ENCODE assay signal across 16 cellular contexts in genomic region chr16:67436640-67437193, GRCh38. TPM values are rescaled to one million over a fixed set of nuclear protein-coding genes. Genes with fewer than 3 reads are reported as not detected.
A peak's percentile ranks its signal among the peaks of the same experiment; 100 is the strongest.
DNase-seq lines count a peak whose midpoint lies in the region; ATAC-seq and TF ChIP-seq lines count a peak whose summit lies in the region.
"Had no signal": no experiment of that assay in that cellular context is flagged by ENCODE, and none has a peak within 500 bp of the region (broad histone marks: within the 10 kb centered on the region; RNA-seq: fewer than 3 reads in every experiment).

No MANE protein-coding gene starts in this region.

- no peak for ATAC-seq in activated naive CD8-positive, alpha-beta T cell treated with anti-CD3 and anti-CD28 coated beads, Interleukin-2, amount 50 U/mL, for 24 hours
- ATAC-seq: Panc1 had no signal

- peak overlapping the region in 1 of 4 donors; percentile 3 for H3K27ac ChIP-seq in transverse colon
- H3K27ac ChIP-seq: 22Rv1 had no signal

- peaks cover 6% of the 10 kb centered on the region for H3K4me1 Mint-ChIP-seq in activated naive CD8-positive, alpha-beta T cell (ENCODE audit: low read depth)
- peaks cover 8% of the 10 kb centered on the region for H3K4me1 Mint-ChIP-seq in activated naive CD8-positive, alpha-beta T cell treated with anti-CD3 and anti-CD28 coated beads, Interleukin-2, amount 50 U/mL, for 24 hours
- peaks cover 17% of the 10 kb centered on the region for H3K4me1 Mint-ChIP-seq in endothelial cell (ENCODE audit: unreplicated experiment)
- H3K4me1 Mint-ChIP-seq in activated CD4-positive, alpha-beta T cell treated with anti-CD3 and anti-CD28 coated beads, Interleukin-2, amount 10 ng/mL, durations not matched to agents 24 days and 14 days = peaks cover 5% of the 10 kb centered on the region

- no peaks in the 10 kb centered on the region for H3K9me3 ChIP-seq in transverse colon

- H3K27me3 ChIP-seq in transverse colon = no peaks in the 10 kb centered on the region

- no peak overlapping the region for H3K4me3 ChIP-seq in transverse colon

- no peak overlapping the region for H3K4me3 Mint-ChIP-seq in activated naive CD8-positive, alpha-beta T cell
- no peak overlapping the region for H3K4me3 Mint-ChIP-seq in activated naive CD8-positive, alpha-beta T cell treated with anti-CD3 and anti-CD28 coated beads, Interleukin-2, amount 50 U/mL, for 24 hours
- peak overlapping the region; percentile 32 for H3K4me3 Mint-ChIP-seq in endothelial cell (ENCODE audit: unreplicated experiment)
- no peak overlapping the region for H3K4me3 Mint-ChIP-seq in activated CD4-positive, alpha-beta T cell treated with anti-CD3 and anti-CD28 coated beads, Interleukin-2, amount 10 ng/mL, durations not matched to agents 24 days and 14 days
- H3K4me3 Mint-ChIP-seq: CD14-positive monocyte had no signal

- peaks cover 0 to 22% (median 2%) of the 10 kb centered on the region in 4 donors for H3K36me3 ChIP-seq in transverse colon

- DNase-seq in activated naive CD8-positive, alpha-beta T cell treated with anti-CD3 and anti-CD28 coated beads, Interleukin-2, amount 50 U/mL, for 24 hours = no peak
- no peak for DNase-seq in endothelial cell (ENCODE audit: low spot score)
- DNase-seq in transverse colon = no peak
- no peak for DNase-seq in cerebellar cortex (ENCODE audit: low spot score)
- no peak for DNase-seq in activated CD4-positive, alpha-beta T cell treated with anti-CD3 and anti-CD28 coated beads, Interleukin-2, amount 10 ng/mL, durations not matched to agents 24 days and 14 days
- DNase-seq: AML-193, DMS79 treated with DMSO at 0.1 percent for 48 hours, KBM-7, MV-4-11, NCI-H1694 treated with DMSO at 0.1 percent for 48 hours had no signal

- peaks cover 3% of the 10 kb centered on the region for H3K27me3 Mint-ChIP-seq in activated naive CD8-positive, alpha-beta T cell
- H3K27me3 Mint-ChIP-seq in activated naive CD8-positive, alpha-beta T cell treated with anti-CD3 and anti-CD28 coated beads, Interleukin-2, amount 50 U/mL, for 24 hours = peaks cover 7% of the 10 kb centered on the region
- peaks cover 25% of the 10 kb centered on the region for H3K27me3 Mint-ChIP-seq in endothelial cell (ENCODE audit: unreplicated experiment)
- peaks cover 13% of the 10 kb centered on the region for H3K27me3 Mint-ChIP-seq in activated CD4-positive, alpha-beta T cell treated with anti-CD3 and anti-CD28 coated beads, Interleukin-2, amount 10 ng/mL, durations not matched to agents 24 days and 14 days

- peaks cover 3% of the 10 kb centered on the region for H3K36me3 Mint-ChIP-seq in activated naive CD8-positive, alpha-beta T cell
- peaks cover 6% of the 10 kb centered on the region for H3K36me3 Mint-ChIP-seq in activated naive CD8-positive, alpha-beta T cell treated with anti-CD3 and anti-CD28 coated beads, Interleukin-2, amount 50 U/mL, for 24 hours (ENCODE audit: low read depth)
- H3K36me3 Mint-ChIP-seq in endothelial cell (ENCODE audit: low read depth, unreplicated experiment) = peaks cover 23% of the 10 kb centered on the region
- peaks cover 7% of the 10 kb centered on the region for H3K36me3 Mint-ChIP-seq in activated CD4-positive, alpha-beta T cell treated with anti-CD3 and anti-CD28 coated beads, Interleukin-2, amount 10 ng/mL, durations not matched to agents 24 days and 14 days (ENCODE audit: low read depth)

- 95% methylated on average over 23 of the region's 23 CpGs; no CpG with 5 or more reads in 1 of the 2 donors for WGBS in transverse colon (ENCODE audit: low coverage in 1 of 2), 2 donors

- peak overlapping the region; percentile 1 for H3K27ac Mint-ChIP-seq in activated naive CD8-positive, alpha-beta T cell
- no peak overlapping the region for H3K27ac Mint-ChIP-seq in activated naive CD8-positive, alpha-beta T cell treated with anti-CD3 and anti-CD28 coated beads, Interleukin-2, amount 50 U/mL, for 24 hours
- no peak overlapping the region for H3K27ac Mint-ChIP-seq in endothelial cell (ENCODE audit: unreplicated experiment)
- H3K27ac Mint-ChIP-seq in activated CD4-positive, alpha-beta T cell treated with anti-CD3 and anti-CD28 coated beads, Interleukin-2, amount 10 ng/mL, durations not matched to agents 24 days and 14 days = no peak overlapping the region

- peak; percentile 19 for TF ChIP-seq POLR2A in transverse colon (IDR thresholded peaks at IDR 0.05)

- H3K4me1 ChIP-seq in transverse colon = peaks cover 14 to 26% (median 19%) of the 10 kb centered on the region in 4 donors

- TF ChIP-seq EP300 in transverse colon (IDR thresholded peaks at IDR 0.05; ENCODE audit: low read depth) = no peak

- in situ Hi-C loops in transverse colon (cut with MboI; ENCODE audit: low pct_ligation_motif_present in 1 of 4, low pct_unique_long_range_greater_than_20kb in 1 of 4, low sequenced_read_pairs in 3 of 4) = no loop called here

- H3K9me3 Mint-ChIP-seq in activated naive CD8-positive, alpha-beta T cell (ENCODE audit: low read depth) = no peaks in the 10 kb centered on the region
- H3K9me3 Mint-ChIP-seq in activated naive CD8-positive, alpha-beta T cell treated with anti-CD3 and anti-CD28 coated beads, Interleukin-2, amount 50 U/mL, for 24 hours = no peaks in the 10 kb centered on the region
- H3K9me3 Mint-ChIP-seq in endothelial cell (ENCODE audit: unreplicated experiment) = no peaks in the 10 kb centered on the region
- H3K9me3 Mint-ChIP-seq in activated CD4-positive, alpha-beta T cell treated with anti-CD3 and anti-CD28 coated beads, Interleukin-2, amount 10 ng/mL, durations not matched to agents 24 days and 14 days = no peaks in the 10 kb centered on the region

- intact Hi-C loops in transverse colon (cut with DNase I; ENCODE audit: low total_unique reads) = no loop called here
- intact Hi-C loops in activated CD4-positive, alpha-beta T cell treated with anti-CD3 and anti-CD28 coated beads, Interleukin-2, amount 10 ng/mL, durations not matched to agents 24 days and 14 days (cut with micrococcal nuclease) = no loop called here

- TF ChIP-seq CTCF in endothelial cell (IDR thresholded peaks at IDR 0.05; ENCODE audit: unreplicated experiment) (no peak), transverse colon (IDR thresholded peaks at IDR 0.05) (no peak)

RNA-seq across cellular contexts. Expression of gene HSD11B2, which starts 5.8 kb away (rescaled TPM):
- total RNA-seq in endothelial cell (ENCODE audit: unreplicated experiment) = 3.3 TPM
- total RNA-seq in transverse colon = 1,000 to 10,000 TPM in 1 of 4 donors, 100 to 1,000 TPM in 3; 667 to 1,081 (median 790) TPM
- total RNA-seq in activated CD4-positive, alpha-beta T cell treated with anti-CD3 and anti-CD28 coated beads, Interleukin-2, amount 10 ng/mL, durations not matched to agents 24 days and 14 days = 3.5 and 5.2 TPM in 2 replicates

RNA-seq across cellular contexts. Expression of gene ZDHHC1, which starts 20.4 kb away (rescaled TPM):
- 7.2 TPM for total RNA-seq in endothelial cell (ENCODE audit: unreplicated experiment)
- 10 to 100 TPM in 2 of 4 donors, 1 to 10 TPM in 2; 7.1 to 36.3 (median 20.5) TPM for total RNA-seq in transverse colon
- total RNA-seq in activated CD4-positive, alpha-beta T cell treated with anti-CD3 and anti-CD28 coated beads, Interleukin-2, amount 10 ng/mL, durations not matched to agents 24 days and 14 days = 0.54 and 0.85 TPM in 2 replicates

RNA-seq across cellular contexts. Expression of gene TPPP3, which starts 43.4 kb away (rescaled TPM):
- total RNA-seq in endothelial cell (ENCODE audit: unreplicated experiment) = 1.1 TPM
- total RNA-seq in transverse colon = 10 to 100 TPM in 1 of 4 donors, 1 to 10 TPM in 2, not detected in 1; 3.5 to 20.9 (median 5.7) TPM
- total RNA-seq in activated CD4-positive, alpha-beta T cell treated with anti-CD3 and anti-CD28 coated beads, Interleukin-2, amount 10 ng/mL, durations not matched to agents 24 days and 14 days = not detected in 2 replicates

RNA-seq across cellular contexts. Expression of gene ATP6V0D1, which starts 44.2 kb away (rescaled TPM):
- total RNA-seq in endothelial cell (ENCODE audit: unreplicated experiment) = 107 TPM
- 100 to 1,000 TPM; 218 to 457 (median 386) TPM for total RNA-seq in transverse colon
- total RNA-seq in activated CD4-positive, alpha-beta T cell treated with anti-CD3 and anti-CD28 coated beads, Interleukin-2, amount 10 ng/mL, durations not matched to agents 24 days and 14 days = 30.9 and 31.8 TPM in 2 replicates

RNA-seq across cellular contexts. Expression of gene AGRP, which starts 46.6 kb away (rescaled TPM):
- not detected for total RNA-seq in endothelial cell (ENCODE audit: unreplicated experiment)
- not detected for total RNA-seq in transverse colon
- total RNA-seq in activated CD4-positive, alpha-beta T cell treated with anti-CD3 and anti-CD28 coated beads, Interleukin-2, amount 10 ng/mL, durations not matched to agents 24 days and 14 days = not detected in 2 replicates
- total RNA-seq: H1, NCI-H460 had no signal

Comparison
In these comparisons a context has a peak if more than half of its experiments do, and no peak if none do; other contexts are left out.
1. RNA of gene HSD11B2, which starts 5.8 kb away (total RNA-seq): 667 to 1,081 TPM in transverse colon; 3.5 to 5.2 TPM in activated CD4-positive, alpha-beta T cell treated with anti-CD3 and anti-CD28 coated beads, Interleukin-2, amount 10 ng/mL, durations not matched to agents 24 days and 14 days and 3.3 TPM in endothelial cell (single experiment); every median in the first group is over 100 times any median in the second.